In genomic region chr22:20931126-20931654, GRCh38 we compare ENCODE assay signal across 27 cellular contexts. TPM values are rescaled to one million over a fixed set of nuclear protein-coding genes. Genes with fewer than 3 reads are reported as not detected.
"Had no signal": no experiment of that assay in that cellular context is flagged by ENCODE, and none has a peak within 500 bp of the region (broad histone marks: within the 10 kb centered on the region; RNA-seq: fewer than 3 reads in every experiment).

No MANE protein-coding gene starts in this region.

- H3K4me3 ChIP-seq: dorsolateral prefrontal cortex, heart left ventricle, lung, neural progenitor cell, pancreas, prostate gland, spleen, stomach, thoracic aorta, transverse colon had no signal

- H3K27me3 Mint-ChIP-seq: natural killer cell treated with Interleukin-12 subunit alpha and Interleukin-12 subunit beta and Interleukin-15 and Interleukin-18, amount 100 ng/mL, for 72 hours had no signal

- H3K4me3 Mint-ChIP-seq: natural killer cell treated with Interleukin-12 subunit alpha and Interleukin-12 subunit beta and Interleukin-15 and Interleukin-18, amount 100 ng/mL, for 72 hours; neural progenitor cell had no signal

- DNase-seq: cortex of kidney; dorsolateral prefrontal cortex; erythroblast; foreskin melanocyte; heart left ventricle; hippocampal formation; left colon; left ventricle myocardium superior; midbrain; nucleus accumbens; pancreas; retina; spleen; stimulated activated CD4-positive, alpha-beta T cell treated with anti-CD3 and anti-CD28 coated beads, Interleukin-15, amount 100 ng/mL, for 24 hours; stimulated activated CD4-positive, alpha-beta T cell treated with anti-CD3 and anti-CD28 coated beads, Interleukin-1b, Interleukin-23, amount 100 ng/mL, for 48 hours; stimulated activated CD4-positive, alpha-beta T cell treated with anti-CD3 and anti-CD28 coated beads, Interleukin-4, amount 100 ng/mL, for 24 hours; stimulated activated naive CD4-positive, alpha-beta T cell; stomach; substantia nigra; transverse colon had no signal

- H3K27ac Mint-ChIP-seq: neural progenitor cell had no signal

- H3K36me3 ChIP-seq: prostate gland had no signal

- H3K4me1 ChIP-seq: prostate gland had no signal

- FAIRE-seq: endothelial cell of umbilical vein, pancreas had no signal

- H3K9me3 ChIP-seq: heart left ventricle, pancreas, prostate gland, spleen, stomach, thoracic aorta, transverse colon had no signal

- H3K9me3 Mint-ChIP-seq: natural killer cell treated with Interleukin-12 subunit alpha and Interleukin-12 subunit beta and Interleukin-15 and Interleukin-18, amount 100 ng/mL, for 72 hours had no signal

- ATAC-seq: heart left ventricle; left colon; left ventricle myocardium superior; natural killer cell treated with Interleukin-12 subunit alpha and Interleukin-12 subunit beta and Interleukin-15 and Interleukin-18, amount 100 ng/mL, for 72 hours; pancreas; sciatic nerve had no signal

- H2AFZ ChIP-seq: neural progenitor cell had no signal

- H3K27ac ChIP-seq: dorsolateral prefrontal cortex, heart left ventricle, neural progenitor cell, pancreas, prostate gland, stomach, thoracic aorta, transverse colon had no signal

- H3K9ac ChIP-seq: neural progenitor cell had no signal

- H3K27me3 ChIP-seq: dorsolateral prefrontal cortex, heart left ventricle, neural progenitor cell, pancreas, spleen, stomach, transverse colon had no signal

- H3K4me2 ChIP-seq: neural progenitor cell had no signal

RNA-seq across cellular contexts. Expression of gene AIFM3, which starts 35.9 kb away (rescaled TPM):
- total RNA-seq: endothelial cell of umbilical vein had no signal
